Comparison of ENCODE assay signal across 11 cellular contexts in genomic region chr15:78937132-78937739, GRCh38. TPM values are rescaled to one million over a fixed set of nuclear protein-coding genes. Genes with fewer than 3 reads are reported as not detected.
DNase-seq lines count a peak whose midpoint lies in the region; ATAC-seq and TF ChIP-seq lines count a peak whose summit lies in the region.
"Had no signal": no experiment of that assay in that cellular context is flagged by ENCODE, and none has a peak within 500 bp of the region (broad histone marks: within the 10 kb centered on the region; RNA-seq: fewer than 3 reads in every experiment).

No MANE protein-coding gene starts in this region.

- no peak overlapping the region for H2BK5ac ChIP-seq in trophoblast cell (ENCODE audit: low read depth, low read length, poor library complexity)

- no CpG with 5 or more reads among the region's 14 CpGs for WGBS in trophoblast cell (ENCODE audit: extremely low coverage, insufficient coverage, insufficient read length)

- H3K4me1 ChIP-seq in DND-41 (ENCODE audit: insufficient read depth, low read length) = peaks cover 13% of the 10 kb centered on the region
- peaks cover 62 to 67% of the 10 kb centered on the region in 2 experiments for H3K4me1 ChIP-seq in neutrophil (ENCODE audit: control insufficient read depth in 1 of 2, insufficient read depth in 1 of 2, low read depth in 1 of 2, low read length in 1 of 2)
- H3K4me1 ChIP-seq in trophoblast cell (ENCODE audit: control insufficient read depth in 1 of 2, insufficient read depth in 2 of 2, low read length in 2 of 2) = no peaks in the 10 kb centered on the region

- H2BK120ac ChIP-seq in trophoblast cell (ENCODE audit: insufficient read depth, low read length, poor library complexity) = no peak overlapping the region

- no peak overlapping the region for H2AK5ac ChIP-seq in trophoblast cell (ENCODE audit: low read length)

- H3K18ac ChIP-seq in trophoblast cell (ENCODE audit: low read length) = no peak overlapping the region

- H3K27me3 ChIP-seq in DND-41 (ENCODE audit: insufficient read depth, low read length, poor library complexity) (no peaks in the 10 kb centered on the region), neutrophil (no peaks in the 10 kb centered on the region), trophoblast cell (ENCODE audit: insufficient read depth, low read length) (no peaks in the 10 kb centered on the region)

- H3K4me2 ChIP-seq in DND-41 (ENCODE audit: insufficient read depth, low read length) = peak overlapping the region; percentile 7; the same call in 1 of the 2 replicates
- H3K4me2 ChIP-seq in trophoblast cell (ENCODE audit: low read length) = no peak overlapping the region

- no peak overlapping the region for H3K14ac ChIP-seq in trophoblast cell (ENCODE audit: low read length)

- no peak overlapping the region for H2BK12ac ChIP-seq in trophoblast cell (ENCODE audit: low read length)

- H4K12ac ChIP-seq in trophoblast cell (ENCODE audit: low read depth, low read length) = no peak overlapping the region

- no peaks in the 10 kb centered on the region for H3K79me2 ChIP-seq in DND-41 (ENCODE audit: insufficient read depth, low read length)
- no peaks in the 10 kb centered on the region for H3K79me2 ChIP-seq in trophoblast cell (ENCODE audit: control insufficient read depth, insufficient read depth, low read length, poor library complexity)

- no peak overlapping the region for H3K4me3 ChIP-seq in DND-41 (ENCODE audit: low read depth in 1 of 2, low read length in 2 of 2)
- H3K4me3 ChIP-seq in coronary artery = peak overlapping the region; percentile 22
- peak overlapping the region; percentile 20 to 46 for H3K4me3 ChIP-seq in neutrophil (ENCODE audit: low read depth in 1 of 2, low read length in 1 of 2)
- H3K4me3 ChIP-seq in trophoblast cell (ENCODE audit: low read depth, low read length) = no peak overlapping the region

- ATAC-seq in DND-41 (ENCODE audit: insufficient read depth, low read depth) = peak; percentile 92
- no peak for ATAC-seq in HG02938 (IDR thresholded peaks at IDR 0.05; ENCODE audit: unreplicated experiment)

- no peaks in the 10 kb centered on the region for H3K79me1 ChIP-seq in trophoblast cell (ENCODE audit: low read length)

- H2AFZ ChIP-seq in DND-41 (ENCODE audit: low read depth, low read length) (peak overlapping the region; percentile 25), trophoblast cell (ENCODE audit: insufficient read depth, low read length, poor library complexity) (no peak overlapping the region)

- H4K91ac ChIP-seq in trophoblast cell (ENCODE audit: low read depth, low read length) = no peak overlapping the region

- H3K27ac ChIP-seq in DND-41 (ENCODE audit: low read length) (peak overlapping the region; percentile 63; the same call in 1 of the 2 replicates), coronary artery (peak overlapping the region in 1 of 2 donors; percentile 65), neutrophil (peak overlapping the region; percentile 88), trophoblast cell (ENCODE audit: low read depth, low read length) (no peak overlapping the region)

- H4K8ac ChIP-seq in trophoblast cell (ENCODE audit: low read depth, low read length) = no peak overlapping the region

- no peak overlapping the region for H3K4ac ChIP-seq in trophoblast cell (ENCODE audit: low read depth, low read length)

- H3K9me3 ChIP-seq in DND-41 (ENCODE audit: insufficient read depth, low read length, severe bottlenecking) (no peaks in the 10 kb centered on the region), neutrophil (no peaks in the 10 kb centered on the region), trophoblast cell (ENCODE audit: insufficient read depth, low read depth, low read length) (peaks cover 2% of the 10 kb centered on the region)

- DNase-seq in DND-41 (peak; percentile 87), MV-4-11 (lab: John Stamatoyannopoulos, UW) (peak; percentile 66), coronary artery (ENCODE audit: low spot score) (no peak), superior temporal gyrus (ENCODE audit: extremely low spot score) (no peak), AG08395 (ENCODE audit: low spot score) (no peak), trophoblast cell (no peak)
- DNase-seq: DMS 273 treated with DMSO at 0.1 percent for 48 hours; glutamatergic neuron; stimulated activated CD4-positive, alpha-beta T cell treated with anti-CD3 and anti-CD28 coated beads, Interleukin-4, amount 100 ng/mL, for 24 hours had no signal

- no peaks in the 10 kb centered on the region for H3K36me3 ChIP-seq in DND-41 (ENCODE audit: insufficient read depth, low read length)
- peaks cover 26% of the 10 kb centered on the region for H3K36me3 ChIP-seq in neutrophil
- H3K36me3 ChIP-seq in trophoblast cell (ENCODE audit: control insufficient read depth in 1 of 2, insufficient read depth in 2 of 2, low read length in 2 of 2) = peaks cover 0 to 3% of the 10 kb centered on the region in 2 experiments

- TF ChIP-seq CTCF in DND-41 (IDR thresholded peaks at IDR 0.05; ENCODE audit: borderline replicate concordance, extremely low read depth, low read length, poor library complexity, severe bottlenecking) (no peak), coronary artery (IDR thresholded peaks at IDR 0.05) (no peak), neutrophil (IDR thresholded peaks at IDR 0.05) (no peak)

- H3K9ac ChIP-seq in DND-41 (ENCODE audit: low read depth, low read length) (peak overlapping the region; percentile 21; the same call in 1 of the 2 replicates), trophoblast cell (ENCODE audit: low read length) (no peak overlapping the region)

- no peaks in the 10 kb centered on the region for H4K20me1 ChIP-seq in DND-41 (ENCODE audit: insufficient read depth, low read length)

- no peak overlapping the region for H3K23ac ChIP-seq in trophoblast cell (ENCODE audit: low read length)

RNA-seq across cellular contexts. Expression of gene CTSH, which starts 7.6 kb away (rescaled TPM):
- 73.2 and 80.7 TPM in 2 replicates for polyA plus RNA-seq in trophoblast cell (2013)

Comparison
In these comparisons a context has a peak if more than half of its experiments do, and no peak if none do; other contexts are left out.
1. DNase-seq: peak in DND-41 (single experiment) and MV-4-11 (single experiment); none in coronary artery (single experiment), superior temporal gyrus (single experiment), AG08395 (single experiment) and trophoblast cell (0 of 2).
2. H3K4me3 ChIP-seq: peak in coronary artery (single experiment) and neutrophil (2 of 2); none in DND-41 (0 of 2) and trophoblast cell (single experiment).